21 cellular contexts compared by ENCODE assay signal in the genomic region with DNA sequence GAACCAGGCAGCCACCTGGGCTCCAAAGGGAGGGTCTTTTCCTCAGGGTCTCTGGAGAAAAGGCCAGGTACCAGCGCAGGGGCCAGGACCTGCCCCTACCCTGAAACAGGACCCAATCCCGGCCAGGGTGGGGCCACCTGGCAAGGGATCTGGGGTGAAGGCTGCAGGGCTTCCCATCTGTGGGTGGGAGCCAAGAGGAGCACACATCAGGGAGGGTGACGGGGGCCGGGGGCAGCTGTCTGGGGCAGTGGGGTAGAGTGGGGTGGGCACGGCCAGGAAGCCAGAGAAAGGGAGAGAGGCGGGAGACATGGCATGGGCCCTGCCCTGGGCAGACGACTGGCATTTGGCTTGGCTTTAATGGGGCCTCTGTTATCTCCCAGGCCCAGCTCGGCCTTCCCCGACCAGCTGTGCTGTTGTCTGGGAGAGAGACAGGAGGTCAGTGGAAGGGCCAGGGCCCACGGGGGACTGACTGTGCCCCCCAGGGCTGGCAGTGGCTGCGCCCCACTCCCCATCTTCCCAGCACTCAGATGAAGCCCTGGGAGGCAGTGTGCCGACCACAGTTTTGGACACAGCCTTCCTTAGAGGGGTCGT. TPM values are rescaled to one million over a fixed set of nuclear protein-coding genes. Genes with fewer than 3 reads are reported as not detected.
DNase-seq lines count a peak whose midpoint lies in the region; ATAC-seq and TF ChIP-seq lines count a peak whose summit lies in the region.
"Had no signal": no experiment of that assay in that cellular context is flagged by ENCODE, and none has a peak within 500 bp of the region (broad histone marks: within the 10 kb centered on the region; RNA-seq: fewer than 3 reads in every experiment).

No MANE protein-coding gene starts in this region.

- WGBS in tibial nerve, 2 donors = 49 to 71% methylated on average over 8 to 12 of the region's 13 CpGs

- no peak for ATAC-seq in HG03039 (IDR thresholded peaks at IDR 0.05; ENCODE audit: unreplicated experiment)

- H3K4me1 ChIP-seq in tibial nerve = peaks cover 0 to 44% (median 0%) of the 10 kb centered on the region in 4 donors

- H3K27me3 ChIP-seq in tibial nerve = peaks cover 0 to 6% of the 10 kb centered on the region in 2 donors

- no peak for TF ChIP-seq EP300 in tibial nerve (IDR thresholded peaks at IDR 0.05)

- no peaks in the 10 kb centered on the region for H3K27me3 Mint-ChIP-seq in activated naive CD4-positive, alpha-beta T cell treated with anti-CD3 and anti-CD28 coated beads, Interleukin-2, amount 10 ng/mL, durations not matched to agents 7 days and 5 days

- H3K36me3 ChIP-seq in tibial nerve = peaks cover 0 to 6% (median 0%) of the 10 kb centered on the region in 3 donors
- H3K36me3 ChIP-seq: heart left ventricle, neutrophil, sigmoid colon, thoracic aorta had no signal

- H3K27ac Mint-ChIP-seq in activated naive CD4-positive, alpha-beta T cell treated with anti-CD3 and anti-CD28 coated beads, Interleukin-2, amount 10 ng/mL, durations not matched to agents 7 days and 5 days = no peak overlapping the region
- H3K27ac Mint-ChIP-seq: mesothelial cell of epicardium had no signal

- no peaks in the 10 kb centered on the region for H3K9me3 ChIP-seq in tibial nerve
- H3K9me3 ChIP-seq: A549, heart left ventricle, neutrophil, sigmoid colon, thoracic aorta had no signal

- CTCF ChIA-PET in activated naive CD4-positive, alpha-beta T cell treated with anti-CD3 and anti-CD28 coated beads, Interleukin-2, amount 10 ng/mL, durations not matched to agents 7 days and 5 days (lab: Charles Lee) = interaction anchor here (1.5 kb wide), 1 partner anchor 200 kb away, joined by 6 read pairs; no protein-coding TSS in a partner anchor

- peak; percentile 19 for DNase-seq in activated naive CD4-positive, alpha-beta T cell treated with anti-CD3 and anti-CD28 coated beads, Interleukin-2, amount 10 ng/mL, durations not matched to agents 7 days and 5 days
- no peak for DNase-seq in activated naive CD4-positive, alpha-beta T cell treated with Interleukin-2 at 50 U/mL for 16 hours
- DNase-seq in head of caudate nucleus (peak; percentile 50 to 90 (median 76)), nucleus accumbens (lab: John Stamatoyannopoulos, UW) (peak in 47 of 56 donors; percentile 23 to 85 (median 60)), tibial nerve (ENCODE audit: low spot score in 2 of 2) (no peak), G401 (ENCODE audit: low spot score) (no peak), HCEC 1CT (no peak)
- DNase-seq: activated CD4-positive, CD25-positive, alpha-beta regulatory T cell; CD4-positive, CD25-positive, alpha-beta regulatory T cell; central memory CD4-positive, alpha-beta T cell; effector CD8-positive, alpha-beta T cell; heart left ventricle; NCI-H1436 treated with DMSO at 0.1 percent for 48 hours; NCI-H774; sigmoid colon; T-helper 9 cell had no signal

- no peaks in the 10 kb centered on the region for H3K4me1 Mint-ChIP-seq in activated naive CD4-positive, alpha-beta T cell treated with anti-CD3 and anti-CD28 coated beads, Interleukin-2, amount 10 ng/mL, durations not matched to agents 7 days and 5 days
- H3K4me1 Mint-ChIP-seq: CD4-positive, CD25-positive, alpha-beta regulatory T cell had no signal

- no peaks in the 10 kb centered on the region for H3K36me3 Mint-ChIP-seq in activated naive CD4-positive, alpha-beta T cell treated with anti-CD3 and anti-CD28 coated beads, Interleukin-2, amount 10 ng/mL, durations not matched to agents 7 days and 5 days
- H3K36me3 Mint-ChIP-seq: CD4-positive, CD25-positive, alpha-beta regulatory T cell; mesothelial cell of epicardium had no signal

- in situ Hi-C loops in G401 (cut with HindIII; ENCODE audit: low sequenced_read_pairs) = no loop called here

- no peak for TF ChIP-seq POLR2A in tibial nerve (IDR thresholded peaks at IDR 0.05)

- H3K27ac ChIP-seq in tibial nerve = peak overlapping the region in 3 of 4 donors; percentile 56 to 80 (median 64)
- H3K27ac ChIP-seq: A549, heart left ventricle, neutrophil, sigmoid colon, thoracic aorta had no signal

- H3K4me3 ChIP-seq in tibial nerve = no peak overlapping the region
- H3K4me3 ChIP-seq: A549, heart left ventricle, sigmoid colon, thoracic aorta had no signal

- intact Hi-C loops in head of caudate nucleus (cut with DNase I) = loop anchor here (10.0 kb wide), 3 partner anchors 46 to 156 kb away; a partner anchor contains a TSS

- no peak overlapping the region for H3K4me3 Mint-ChIP-seq in activated naive CD4-positive, alpha-beta T cell treated with anti-CD3 and anti-CD28 coated beads, Interleukin-2, amount 10 ng/mL, durations not matched to agents 7 days and 5 days
- H3K4me3 Mint-ChIP-seq: CD4-positive, CD25-positive, alpha-beta regulatory T cell; mesothelial cell of epicardium had no signal

- TF ChIP-seq CTCF in tibial nerve (IDR thresholded peaks at IDR 0.05) = no peak

- H3K9me3 Mint-ChIP-seq in activated naive CD4-positive, alpha-beta T cell treated with anti-CD3 and anti-CD28 coated beads, Interleukin-2, amount 10 ng/mL, durations not matched to agents 7 days and 5 days = no peaks in the 10 kb centered on the region
- H3K9me3 Mint-ChIP-seq: CD4-positive, CD25-positive, alpha-beta regulatory T cell; mesothelial cell of epicardium had no signal

RNA-seq across cellular contexts. Expression of a gene that starts 57.2 kb away (rescaled TPM):
- total RNA-seq in tibial nerve = 100 to 1,000 TPM; 121 to 150 (median 143) TPM
- 54.9 and 67.9 TPM in 2 replicates for total RNA-seq in G401 (2014; rRNA removed; shearing (Covaris generic))

Comparison
In these comparisons a context has a peak if more than half of its experiments do, and no peak if none do; other contexts are left out.
1. DNase-seq: peak in activated naive CD4-positive, alpha-beta T cell treated with anti-CD3 and anti-CD28 coated beads, Interleukin-2, amount 10 ng/mL, durations not matched to agents 7 days and 5 days (single experiment), head of caudate nucleus (42 of 42) and nucleus accumbens (47 of 56); none in activated naive CD4-positive, alpha-beta T cell treated with Interleukin-2 at 50 U/mL for 16 hours (single experiment), tibial nerve (0 of 2), G401 (single experiment) and HCEC 1CT (single experiment).